1 cellular context compared by ENCODE assay signal in the genomic region with DNA sequence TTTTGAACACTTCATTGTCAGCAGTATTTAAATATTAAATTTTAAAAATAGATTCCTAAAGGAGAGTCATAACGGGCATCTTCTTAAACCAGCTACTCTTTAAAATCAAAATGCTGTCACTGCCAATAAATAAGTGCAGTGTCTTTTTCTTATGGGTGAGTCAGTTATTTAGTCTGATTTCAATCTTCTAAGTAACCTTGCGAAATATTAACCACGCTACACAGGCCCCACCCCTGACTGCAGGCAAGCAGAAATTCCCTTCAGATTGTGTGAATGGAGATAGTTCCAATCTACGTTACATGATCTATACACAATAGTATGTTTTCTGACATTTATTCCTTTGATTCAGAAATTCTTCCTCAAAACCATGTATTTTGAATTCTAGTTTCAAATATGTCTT.
TF ChIP-seq lines count a peak whose summit lies in the region.

No MANE protein-coding gene starts in this region.

TF ChIP-seq in GM12878, 131 proteins besides CTCF, POLR2A, EP300 and RAD21:
- TF ChIP-seq NFIC (IDR thresholded peaks at IDR 0.05; ENCODE audit: low read depth, low read length), result no peak
- TF ChIP-seq ATF7 (IDR thresholded peaks at IDR 0.05; ENCODE audit: low read depth), result no peak
- no peak for TF ChIP-seq MTA3 (IDR thresholded peaks at IDR 0.05; ENCODE audit: borderline replicate concordance, low read length)
- TF ChIP-seq BCL11A (IDR thresholded peaks at IDR 0.05; ENCODE audit: low read depth, low read length), result no peak
- no peak for TF ChIP-seq KLF5 (IDR thresholded peaks at IDR 0.05; ENCODE audit: partially characterized antibody)
- no peak for TF ChIP-seq SREBF2 (IDR thresholded peaks at IDR 0.05; ENCODE audit: low read length)
